24 cellular contexts compared by ENCODE assay signal in genomic region chr4:139746430-139746829, GRCh38.
DNase-seq lines count a peak whose midpoint lies in the region; TF ChIP-seq lines count a peak whose summit lies in the region.
"Had no signal": no experiment of that assay in that cellular context is flagged by ENCODE, and none has a peak within 500 bp of the region (broad histone marks: within the 10 kb centered on the region; RNA-seq: fewer than 3 reads in every experiment).

No MANE protein-coding gene starts in this region.

- peak overlapping the region; percentile 50 for H3K4me3 Mint-ChIP-seq in progenitor cell of endocrine pancreas (ENCODE audit: low read depth)
- H3K4me3 Mint-ChIP-seq: activated CD4-positive, alpha-beta memory T cell treated with anti-CD3 and anti-CD28 coated beads for 36 hours; activated T-helper 17 cell treated with anti-CD3 and anti-CD28 coated beads, Interleukin-2, amount 50 U/mL, for 72 hours; natural killer cell had no signal

- H3K4me1 Mint-ChIP-seq in progenitor cell of endocrine pancreas (ENCODE audit: low read depth): peaks cover 51% of the 10 kb centered on the region
- H3K4me1 Mint-ChIP-seq: activated T-helper 17 cell treated with anti-CD3 and anti-CD28 coated beads, Interleukin-2, amount 50 U/mL, for 72 hours had no signal

- no peaks in the 10 kb centered on the region for H3K27me3 Mint-ChIP-seq in progenitor cell of endocrine pancreas
- H3K27me3 Mint-ChIP-seq: activated CD4-positive, alpha-beta memory T cell treated with anti-CD3 and anti-CD28 coated beads for 36 hours; activated T-helper 17 cell treated with anti-CD3 and anti-CD28 coated beads, Interleukin-2, amount 50 U/mL, for 72 hours had no signal

- H3K27ac Mint-ChIP-seq in progenitor cell of endocrine pancreas: peak overlapping the region; percentile 82
- H3K27ac Mint-ChIP-seq: activated CD4-positive, alpha-beta memory T cell treated with anti-CD3 and anti-CD28 coated beads for 36 hours; activated T-helper 17 cell treated with anti-CD3 and anti-CD28 coated beads, Interleukin-2, amount 50 U/mL, for 72 hours; natural killer cell had no signal

- DNase-seq in NCI-H2171 treated with DMSO at 0.1 percent for 48 hours (lab: John Stamatoyannopoulos, UW): peak; percentile 49
- DNase-seq in SK-N-DZ (ENCODE audit: low spot score): peak; percentile 50
- peak; percentile 93 for DNase-seq in left kidney (ENCODE audit: low read depth, low spot score)
- DNase-seq in progenitor cell of endocrine pancreas (ENCODE audit: low spot score, unreplicated experiment): no peak
- no peak for DNase-seq in cerebellar cortex (ENCODE audit: low spot score)
- DNase-seq in effector CD4-positive, alpha-beta T cell: no peak
- no peak for DNase-seq in mesenteric fat pad (ENCODE audit: low spot score)
- DNase-seq: activated CD4-positive, alpha-beta memory T cell treated with anti-CD3 and anti-CD28 coated beads for 36 hours; activated CD4-positive, CD25-positive, alpha-beta regulatory T cell treated with anti-CD3 and anti-CD28 coated beads, Interleukin-2, amount 50 U/mL, for 72 hours; activated CD8-positive, alpha-beta memory T cell treated with anti-CD3 and anti-CD28 coated beads, Interleukin-2, amount 50 U/mL, for 48 hours; activated naive CD4-positive, alpha-beta T cell treated with anti-CD3 and anti-CD28 coated beads, Interleukin-2, amount 50 U/mL, for 16 hours; amygdala; C1 segment of cervical spinal cord; COR-L47; DND-41; gastrocnemius medialis; left ventricle myocardium superior; natural killer cell; NCI-H1694 treated with DMSO at 0.1 percent for 48 hours; NCI-H748 treated with DMSO at 0.1 percent for 48 hours; sigmoid colon; stimulated activated naive CD4-positive, alpha-beta T cell; T-helper 1 cell had no signal

- peaks cover 2% of the 10 kb centered on the region for H3K36me3 Mint-ChIP-seq in progenitor cell of endocrine pancreas (ENCODE audit: insufficient read depth)
- H3K36me3 Mint-ChIP-seq: activated CD4-positive, alpha-beta memory T cell treated with anti-CD3 and anti-CD28 coated beads for 36 hours; natural killer cell had no signal

- no peak for TF ChIP-seq CTCF in progenitor cell of endocrine pancreas (IDR thresholded peaks at IDR 0.05; ENCODE audit: unreplicated experiment)

- H3K9me3 Mint-ChIP-seq in progenitor cell of endocrine pancreas (ENCODE audit: low read depth): no peaks in the 10 kb centered on the region
- H3K9me3 Mint-ChIP-seq: activated CD4-positive, alpha-beta memory T cell treated with anti-CD3 and anti-CD28 coated beads for 36 hours; activated T-helper 17 cell treated with anti-CD3 and anti-CD28 coated beads, Interleukin-2, amount 50 U/mL, for 72 hours; natural killer cell had no signal

Comparison
In these comparisons a context has a peak if more than half of its experiments do, and no peak if none do; other contexts are left out.
1. DNase-seq: peak in NCI-H2171 treated with DMSO at 0.1 percent for 48 hours (single experiment), SK-N-DZ (single experiment) and left kidney (single experiment); none in progenitor cell of endocrine pancreas (single experiment), cerebellar cortex (single experiment), effector CD4-positive, alpha-beta T cell (single experiment) and mesenteric fat pad (single experiment).